Comparison of ENCODE assay signal across 10 cellular contexts in genomic region chr11:75597636-75598035, GRCh38. TPM values are rescaled to one million over a fixed set of nuclear protein-coding genes. Genes with fewer than 3 reads are reported as not detected.
DNase-seq lines count a peak whose midpoint lies in the region; ATAC-seq, FAIRE-seq and TF ChIP-seq lines count a peak whose summit lies in the region.
"Had no signal": no experiment of that assay in that cellular context is flagged by ENCODE, and none has a peak within 500 bp of the region (broad histone marks: within the 10 kb centered on the region; RNA-seq: fewer than 3 reads in every experiment).

No MANE protein-coding gene starts in this region.

- no peaks in the 10 kb centered on the region for H3K36me3 ChIP-seq in kidney (ENCODE audit: control insufficient read depth in 1 of 2, insufficient read depth in 2 of 2, low read length in 2 of 2)

- no peak overlapping the region for H3K4me3 ChIP-seq in kidney (ENCODE audit: low read length in 2 of 2)

- peak; percentile 33 for TF ChIP-seq CTCF in kidney (IDR thresholded peaks at IDR 0.05; ENCODE audit: borderline replicate concordance, extremely low read depth, insufficient read depth)

- FAIRE-seq in kidney (lab: Jason Lieb, UNC): no peak
- FAIRE-seq: A204.1 had no signal

- H3K9me3 ChIP-seq in kidney (ENCODE audit: control insufficient read depth in 1 of 2, low read length in 2 of 2): no peaks in the 10 kb centered on the region

- H3K4me1 ChIP-seq in kidney (ENCODE audit: control insufficient read depth in 1 of 2, insufficient read depth in 1 of 2, low read depth in 1 of 2, low read length in 2 of 2): no peaks in the 10 kb centered on the region

- H3K27ac ChIP-seq in kidney (ENCODE audit: low read depth in 2 of 2, low read length in 2 of 2): no peak overlapping the region

- ATAC-seq in SK-N-SH treated with all-trans-retinoic acid at 6 μM for 48 hours (peak; percentile 85), GM21526 (IDR thresholded peaks at IDR 0.05; ENCODE audit: low FRiP score, unreplicated experiment) (no peak)

- DNase-seq in DMS 273 (lab: John Stamatoyannopoulos, UW; ENCODE audit: unreplicated experiment) (peak; percentile 59), DMS 273 treated with DMSO at 0.1 percent for 48 hours (lab: John Stamatoyannopoulos, UW) (no peak), LoVo (ENCODE audit: low spot score) (peak; percentile 6), kidney (no peak), hepatic stellate cell (ENCODE audit: low spot score) (no peak)
- no peak for DNase-seq in NK-92 treated with Interleukin-12 subunit alpha and Interleukin-12 subunit beta, amount 100 ng/mL, for 24 hours (lab: John Stamatoyannopoulos, UW)
- DNase-seq: activated B cell treated with CpG ODN at 0.5 μM for 24 hours had no signal

- intact Hi-C loops in kidney (cut with DNase I): no loop called here

- no peak overlapping the region for H3K9ac ChIP-seq in kidney (ENCODE audit: low read length in 2 of 2)

TF ChIP-seq in SK-N-SH treated with all-trans-retinoic acid at 6 μM for 48 hours, 23 proteins besides CTCF, POLR2A, EP300 and RAD21:
- TF ChIP-seq, protein P1, sequence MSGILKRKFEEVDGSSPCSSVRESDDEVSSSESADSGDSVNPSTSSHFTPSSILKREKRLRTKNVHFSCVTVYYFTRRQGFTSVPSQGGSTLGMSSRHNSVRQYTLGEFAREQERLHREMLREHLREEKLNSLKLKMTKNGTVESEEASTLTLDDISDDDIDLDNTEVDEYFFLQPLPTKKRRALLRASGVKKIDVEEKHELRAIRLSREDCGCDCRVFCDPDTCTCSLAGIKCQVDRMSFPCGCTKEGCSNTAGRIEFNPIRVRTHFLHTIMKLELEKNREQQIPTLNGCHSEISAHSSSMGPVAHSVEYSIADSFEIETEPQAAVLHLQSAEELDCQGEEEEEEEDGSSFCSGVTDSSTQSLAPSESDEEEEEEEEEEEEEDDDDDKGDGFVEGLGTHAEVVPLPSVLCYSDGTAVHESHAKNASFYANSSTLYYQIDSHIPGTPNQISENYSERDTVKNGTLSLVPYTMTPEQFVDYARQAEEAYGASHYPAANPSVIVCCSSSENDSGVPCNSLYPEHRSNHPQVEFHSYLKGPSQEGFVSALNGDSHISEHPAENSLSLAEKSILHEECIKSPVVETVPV (CRISPR knock-in tag; IDR thresholded peaks at IDR 0.05): no peak
- no peak for TF ChIP-seq PATZ1 (CRISPR knock-in tag; IDR thresholded peaks at IDR 0.05; ENCODE audit: borderline replicate concordance)
- no peak for TF ChIP-seq ZNF565 (CRISPR knock-in tag; conservative IDR thresholded peaks at IDR 0.05; ENCODE audit: low read depth)
- no peak for TF ChIP-seq ESRRG (CRISPR knock-in tag; IDR thresholded peaks at IDR 0.05)
- TF ChIP-seq RARB (CRISPR knock-in tag; IDR thresholded peaks at IDR 0.05): no peak
- TF ChIP-seq ZFP3 (CRISPR knock-in tag; IDR thresholded peaks at IDR 0.05): no peak
- no peak for TF ChIP-seq OSR1 (CRISPR knock-in tag; IDR thresholded peaks at IDR 0.05)
- TF ChIP-seq, protein P2, sequence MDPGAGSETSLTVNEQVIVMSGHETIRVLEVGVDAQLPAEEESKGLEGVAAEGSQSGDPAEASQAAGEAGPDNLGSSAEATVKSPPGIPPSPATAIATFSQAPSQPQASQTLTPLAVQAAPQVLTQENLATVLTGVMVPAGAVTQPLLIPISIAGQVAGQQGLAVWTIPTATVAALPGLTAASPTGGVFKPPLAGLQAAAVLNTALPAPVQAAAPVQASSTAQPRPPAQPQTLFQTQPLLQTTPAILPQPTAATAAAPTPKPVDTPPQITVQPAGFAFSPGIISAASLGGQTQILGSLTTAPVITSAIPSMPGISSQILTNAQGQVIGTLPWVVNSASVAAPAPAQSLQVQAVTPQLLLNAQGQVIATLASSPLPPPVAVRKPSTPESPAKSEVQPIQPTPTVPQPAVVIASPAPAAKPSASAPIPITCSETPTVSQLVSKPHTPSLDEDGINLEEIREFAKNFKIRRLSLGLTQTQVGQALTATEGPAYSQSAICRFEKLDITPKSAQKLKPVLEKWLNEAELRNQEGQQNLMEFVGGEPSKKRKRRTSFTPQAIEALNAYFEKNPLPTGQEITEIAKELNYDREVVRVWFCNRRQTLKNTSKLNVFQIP (CRISPR knock-in tag; IDR thresholded peaks at IDR 0.05; ENCODE audit: borderline replicate concordance, low read depth): no peak
- TF ChIP-seq TOX (CRISPR knock-in tag; IDR thresholded peaks at IDR 0.05; ENCODE audit: borderline replicate concordance): no peak
- no peak for TF ChIP-seq TCF4 (CRISPR knock-in tag; IDR thresholded peaks at IDR 0.05; ENCODE audit: borderline replicate concordance)
- TF ChIP-seq ZFP30 (CRISPR knock-in tag; IDR thresholded peaks at IDR 0.05): no peak
- no peak for TF ChIP-seq SNAI2 (CRISPR knock-in tag; IDR thresholded peaks at IDR 0.05)
- TF ChIP-seq ZNF70 (CRISPR knock-in tag; IDR thresholded peaks at IDR 0.05): no peak
- no peak for TF ChIP-seq CSDC2 (CRISPR knock-in tag; IDR thresholded peaks at IDR 0.05)
- no peak for TF ChIP-seq TSHZ2 (CRISPR knock-in tag; IDR thresholded peaks at IDR 0.05)
- TF ChIP-seq ARNTL (CRISPR knock-in tag; IDR thresholded peaks at IDR 0.05; ENCODE audit: borderline replicate concordance, low read depth): no peak
- TF ChIP-seq BACH2 (CRISPR knock-in tag; IDR thresholded peaks at IDR 0.05; ENCODE audit: borderline replicate concordance): no peak
- no peak for TF ChIP-seq PPARA (CRISPR knock-in tag; IDR thresholded peaks at IDR 0.05; ENCODE audit: borderline replicate concordance)

RNA-seq across cellular contexts. Expression of gene SERPINH1, which starts 35.6 kb away (rescaled TPM):
- 104 TPM for total RNA-seq in kidney
- polyA plus RNA-seq in kidney (ENCODE audit: insufficient read depth, low read depth, low replicate concordance): 81.1 TPM

Comparison
In these comparisons a context has a peak if more than half of its experiments do, and no peak if none do; other contexts are left out.
1. DNase-seq: peak in DMS 273 (single experiment) and LoVo (single experiment); none in DMS 273 treated with DMSO at 0.1 percent for 48 hours (single experiment), kidney (single experiment), hepatic stellate cell (single experiment) and NK-92 treated with Interleukin-12 subunit alpha and Interleukin-12 subunit beta, amount 100 ng/mL, for 24 hours (single experiment).